Comparison of ENCODE assay signal across 9 cellular contexts in the genomic region with DNA sequence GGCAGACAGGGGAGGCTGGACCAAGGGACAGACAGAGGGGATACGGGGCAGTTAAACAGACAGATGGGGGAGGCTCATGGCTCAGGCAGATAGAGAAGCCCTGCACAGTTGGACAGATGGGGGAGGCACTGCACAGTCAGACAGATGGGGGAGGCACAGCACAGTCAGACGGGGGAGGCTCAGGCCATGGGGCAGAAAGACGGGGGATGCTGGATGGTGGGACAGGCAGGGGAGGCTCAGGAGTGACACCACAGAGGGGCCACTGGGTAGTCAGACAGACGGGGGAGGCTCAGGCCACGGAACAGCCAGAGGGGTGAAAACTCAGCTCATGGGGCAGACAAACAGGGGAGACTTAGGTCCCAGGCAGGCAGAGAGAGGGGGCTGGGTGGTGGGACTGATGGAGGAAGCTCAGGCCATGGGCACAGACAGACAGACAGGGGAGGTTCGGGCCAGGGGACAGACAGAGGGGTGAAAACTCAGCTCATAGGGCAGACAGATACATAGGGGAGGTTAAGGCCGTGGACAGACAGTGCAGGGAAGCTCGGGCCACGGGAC. TPM values are rescaled to one million over a fixed set of nuclear protein-coding genes. Genes with fewer than 3 reads are reported as not detected.
DNase-seq lines count a peak whose midpoint lies in the region; ATAC-seq and TF ChIP-seq lines count a peak whose summit lies in the region.
"Had no signal": no experiment of that assay in that cellular context is flagged by ENCODE, and none has a peak within 500 bp of the region (broad histone marks: within the 10 kb centered on the region; RNA-seq: fewer than 3 reads in every experiment).

No MANE protein-coding gene starts in this region.

- H3K9ac ChIP-seq in IMR-90 (ENCODE audit: low read depth, low read length), result peak overlapping the region; percentile 84
- H3K9ac ChIP-seq in mucosa of stomach (ENCODE audit: low read length), result peak overlapping the region; percentile 78

- in situ Hi-C loops in IMR-90 (cut with MboI; ENCODE audit: low sequenced_read_pairs), result no loop called here

- dilution Hi-C loops in IMR-90 (cut with HindIII; ENCODE audit: low sequenced_read_pairs, unreplicated experiment), result no loop called here

- no peak overlapping the region for H3K18ac ChIP-seq in IMR-90 (ENCODE audit: low read depth, low read length)

- 44% methylated on average over 6 of the region's 9 CpGs; no CpG with 5 or more reads in 1 of the 2 experiments for WGBS in IMR-90 (ENCODE audit: extremely low coverage in 2 of 2, insufficient read length in 1 of 2), 2 experiments

- peak overlapping the region; percentile 83 for H3K4ac ChIP-seq in IMR-90 (ENCODE audit: low read depth, low read length)

- POLR2A ChIA-PET in IMR-90 (lab: Charles Lee; ENCODE audit: unreplicated experiment), result no interaction called here

- peak; percentile 9; the same call in 1 of the 2 replicates for TF ChIP-seq POLR2A in IMR-90 (IDR thresholded peaks at IDR 0.05; ENCODE audit: low read depth, low read length)

- peak overlapping the region; percentile 96 for H3K23ac ChIP-seq in IMR-90 (ENCODE audit: low read depth, low read length)

- H3K4me3 ChIP-seq in IMR-90 (ENCODE audit: insufficient read depth, low read depth, low read length) (peak overlapping the region; percentile 95), cardiac fibroblast (replicated peaks in 1 of 2; ENCODE audit: low read depth in 2 of 2, low read length in 2 of 2) (peak overlapping the region; percentile 69 to 96), mucosa of stomach (ENCODE audit: low read length) (peak overlapping the region; percentile 36)

- H3K4me2 ChIP-seq in IMR-90 (ENCODE audit: low read depth, low read length), result peak overlapping the region; percentile 84

- 0 out of 2 replicates have a peak, but pooled peaks cover 4% of the 10 kb centered on the region for H3K9me1 ChIP-seq in IMR-90 (ENCODE audit: insufficient read depth, low read length)

- H3K4me1 ChIP-seq in IMR-90 (ENCODE audit: control insufficient read depth, insufficient read depth, low read length) (peaks cover 16% of the 10 kb centered on the region), mucosa of stomach (ENCODE audit: control insufficient read depth, insufficient read depth, low read length) (peaks cover 19% of the 10 kb centered on the region)

- peak overlapping the region; percentile 74 for H2AK5ac ChIP-seq in IMR-90 (ENCODE audit: low read depth, low read length)

- H3K36me3 ChIP-seq in IMR-90 (ENCODE audit: control insufficient read depth, insufficient read depth, low read length) (no peaks in the 10 kb centered on the region), mucosa of stomach (ENCODE audit: control insufficient read depth, insufficient read depth, low read length) (no peaks in the 10 kb centered on the region)

- ATAC-seq in IMR-90 (ENCODE audit: low read depth) (no peak), GM21825 (IDR thresholded peaks at IDR 0.05; ENCODE audit: unreplicated experiment) (no peak), HG02870 (IDR thresholded peaks at IDR 0.05; ENCODE audit: unreplicated experiment) (no peak), GM19463 (IDR thresholded peaks at IDR 0.05; ENCODE audit: unreplicated experiment) (no peak)

- no peak overlapping the region for H2BK20ac ChIP-seq in IMR-90 (ENCODE audit: low read depth, low read length)

- no peak overlapping the region; the same call in 1 of the 2 replicates for H3K56ac ChIP-seq in IMR-90 (ENCODE audit: extremely low read depth, insufficient read depth, low read length)

- H4K91ac ChIP-seq in IMR-90 (ENCODE audit: insufficient read depth, low read depth, low read length), result peak overlapping the region; percentile 6; the same call in 1 of the 2 replicates

- peaks cover 27% of the 10 kb centered on the region for H4K20me1 ChIP-seq in IMR-90 (ENCODE audit: insufficient read depth, low read length)

- CTCF ChIA-PET in IMR-90 (lab: Yijun Ruan, JAX), result interaction anchor here (0.7 kb wide), 1 partner anchor 12 kb away, joined by 3 read pairs; no protein-coding TSS in a partner anchor

- peak overlapping the region; percentile 75 for H2AFZ ChIP-seq in IMR-90 (replicated peaks; ENCODE audit: low read length, poor library complexity)

- peak overlapping the region; percentile 89 for H3K14ac ChIP-seq in IMR-90 (replicated peaks; ENCODE audit: low read depth, low read length)

- DNase-seq in IMR-90 (no peak), cardiac fibroblast (ENCODE audit: low read depth in 2 of 2) (no peak), ecto neural progenitor cell (ENCODE audit: low spot score) (no peak)
- DNase-seq: NK-92 treated with Interleukin-12 subunit alpha and Interleukin-12 subunit beta, amount 100 ng/mL, for 24 hours had no signal

- peak overlapping the region; percentile 21 for H2BK5ac ChIP-seq in IMR-90 (ENCODE audit: low read depth, low read length, poor library complexity, severe bottlenecking)

- TF ChIP-seq CTCF in 22Rv1 (IDR thresholded peaks at IDR 0.05) (no peak), IMR-90 (conservative IDR thresholded peaks at IDR 0.05; ENCODE audit: low read depth, low read length) (no peak), cardiac fibroblast (IDR thresholded peaks at IDR 0.05; ENCODE audit: low read depth, low read length) (no peak)

- no peak overlapping the region for H4K5ac ChIP-seq in IMR-90 (ENCODE audit: low read depth, low read length)

- H3K79me1 ChIP-seq in IMR-90 (ENCODE audit: low read depth in 1 of 2, low read length in 2 of 2), result peaks cover 32 to 49% of the 10 kb centered on the region in 2 experiments

- 0 out of 3 replicates have a peak overlapping the region, but pooled peaks have one; percentile 43 for H2BK15ac ChIP-seq in IMR-90 (ENCODE audit: low read depth, low read length)

- no peak overlapping the region; the same call in 1 of the 2 replicates for H2BK120ac ChIP-seq in IMR-90 (ENCODE audit: low read depth, low read length)

- H3K27ac ChIP-seq in 22Rv1, result peak overlapping the region; percentile 71
- H3K27ac ChIP-seq in IMR-90 (ENCODE audit: insufficient read depth, low read length), result peak overlapping the region; percentile 60; the same call in 1 of the 2 replicates

- BruUV-seq in IMR-90 (replicated peaks; lab: Mats Ljungman, UMichigan), result no TSS peak

- H3K27me3 ChIP-seq in IMR-90 (ENCODE audit: control insufficient read depth, insufficient read depth, low read length) (no peaks in the 10 kb centered on the region), mucosa of stomach (ENCODE audit: control insufficient read depth, insufficient read depth, low read length) (no peaks in the 10 kb centered on the region)

- H2AK9ac ChIP-seq in IMR-90 (replicated peaks; ENCODE audit: low read depth, low read length, poor library complexity), result peak overlapping the region; percentile 99

- peak overlapping the region in 1 of 2 experiments; percentile 62; a peak in 1 of 4 replicates for H4K8ac ChIP-seq in IMR-90 (ENCODE audit: low read depth in 2 of 2, low read length in 2 of 2)

- H3K9me3 ChIP-seq in IMR-90 (ENCODE audit: control insufficient read depth, insufficient read depth, low read length) (no peaks in the 10 kb centered on the region), mucosa of stomach (ENCODE audit: control insufficient read depth, low read length) (no peaks in the 10 kb centered on the region)

- intact Hi-C loops in IMR-90 (cut with micrococcal nuclease), result no loop called here

- TF ChIP-seq RAD21 in IMR-90 (IDR thresholded peaks at IDR 0.05; ENCODE audit: low read length), result no peak

TF ChIP-seq in IMR-90, 13 proteins besides CTCF, POLR2A, EP300 and RAD21:
- TF ChIP-seq MAZ (IDR thresholded peaks at IDR 0.05; ENCODE audit: borderline replicate concordance, low read depth, low read length) (0 out of 2 replicates have a peak, but pooled peaks have one; percentile 26), RCOR1 (IDR thresholded peaks at IDR 0.05; ENCODE audit: insufficient replicate concordance, low read length) (no peak), MXI1 (IDR thresholded peaks at IDR 0.05; ENCODE audit: borderline replicate concordance, low read depth, low read length) (no peak), BHLHE40 (IDR thresholded peaks at IDR 0.05; ENCODE audit: low read depth, low read length) (no peak)

RNA-seq across cellular contexts. Expression of gene MFSD12, which starts 0.9 kb away (rescaled TPM):
- 20.4 and 25.0 TPM in 2 replicates for total RNA-seq in IMR-90 (2012; rRNA removed)
- 77.2 and 85.1 TPM in 2 replicates for polyA plus RNA-seq in IMR-90 (2012; rRNA removed)
- 78.7 and 92.2 TPM in 2 replicates for polyA plus RNA-seq in IMR-90 (2012; cell fraction: cytosol; rRNA removed)
- polyA plus RNA-seq in IMR-90 (2012; cell fraction: nucleus; rRNA removed; ENCODE audit: low replicate concordance), result 159 and 406 TPM in 2 replicates

RNA-seq across cellular contexts. Expression of gene HMG20B, which starts 16.2 kb away (rescaled TPM):
- 57.5 and 59.4 TPM in 2 replicates for total RNA-seq in IMR-90 (2012; rRNA removed)
- 63.8 and 76.9 TPM in 2 replicates for polyA plus RNA-seq in IMR-90 (2012; rRNA removed)
- 51.1 and 68.0 TPM in 2 replicates for polyA plus RNA-seq in IMR-90 (2012; cell fraction: cytosol; rRNA removed)
- 196 and 342 TPM in 2 replicates for polyA plus RNA-seq in IMR-90 (2012; cell fraction: nucleus; rRNA removed; ENCODE audit: low replicate concordance)

RNA-seq across cellular contexts. Expression of gene TEKTIP1, which starts 17.5 kb away (rescaled TPM):
- not detected in 2 replicates for total RNA-seq in IMR-90 (2012; rRNA removed)
- not detected in 2 replicates for polyA plus RNA-seq in IMR-90 (2012; rRNA removed)
- polyA plus RNA-seq in IMR-90 (2012; cell fraction: cytosol; rRNA removed), result not detected in 2 replicates
- 0.36 and 0.60 TPM in 2 replicates for polyA plus RNA-seq in IMR-90 (2012; cell fraction: nucleus; rRNA removed; ENCODE audit: low replicate concordance)

RNA-seq across cellular contexts. Expression of gene GIPC3, which starts 28.8 kb away (rescaled TPM):
- total RNA-seq in IMR-90 (2012; rRNA removed), result under 0.01 TPM in 2 replicates
- polyA plus RNA-seq in IMR-90 (2012; rRNA removed), result 0.36 and 0.42 TPM in 2 replicates
- 0.15 and 0.29 TPM in 2 replicates for polyA plus RNA-seq in IMR-90 (2012; cell fraction: cytosol; rRNA removed)
- polyA plus RNA-seq in IMR-90 (2012; cell fraction: nucleus; rRNA removed; ENCODE audit: low replicate concordance), result 2.3 and 2.5 TPM in 2 replicates

RNA-seq across cellular contexts. Expression of gene TBXA2R, which starts 50.2 kb away (rescaled TPM):
- total RNA-seq in IMR-90 (2012; rRNA removed), result 0.28 and 0.36 TPM in 2 replicates
- 2.3 and 3.6 TPM in 2 replicates for polyA plus RNA-seq in IMR-90 (2012; rRNA removed)
- 2.4 and 4.4 TPM in 2 replicates for polyA plus RNA-seq in IMR-90 (2012; cell fraction: cytosol; rRNA removed)
- polyA plus RNA-seq in IMR-90 (2012; cell fraction: nucleus; rRNA removed; ENCODE audit: low replicate concordance), result 1.2 and 4.5 TPM in 2 replicates

Comparison
In these comparisons a context has a peak if more than half of its experiments do, and no peak if none do; other contexts are left out.
1. H3K4me3 ChIP-seq: peak in every context shown above with its lines; median percentile 95 in IMR-90; 82 in cardiac fibroblast; 36 in mucosa of stomach.